34 cellular contexts compared by ENCODE assay signal in genomic region chr3:59253523-59253922, GRCh38.
"Had no signal": no experiment of that assay in that cellular context is flagged by ENCODE, and none has a peak within 500 bp of the region (broad histone marks: within the 10 kb centered on the region; RNA-seq: fewer than 3 reads in every experiment).

No MANE protein-coding gene starts in this region.

- H3K9me3 ChIP-seq: MG63 had no signal

- H3K27me3 ChIP-seq: MG63 had no signal

- H3K4me3 ChIP-seq: MG63 had no signal

- H3K36me3 ChIP-seq: MG63 had no signal

- DNase-seq: Karpas-422, Kasumi-1, MG63, MM.1S, MV-4-11, NCI-H1048, NCI-H1092, NCI-H1092 treated with DMSO at 0.1 percent for 48 hours, NCI-H1105, NCI-H1105 treated with DMSO at 0.1 percent for 48 hours, NCI-H1417, NCI-H1417 treated with DMSO at 0.1 percent for 48 hours, NCI-H1436, NCI-H1436 treated with DMSO at 0.1 percent for 48 hours, NCI-H146, NCI-H1694, NCI-H1694 treated with DMSO at 0.1 percent for 48 hours, NCI-H187, NCI-H187 treated with DMSO at 0.1 percent for 48 hours, NCI-H1930, NCI-H2029, NCI-H2029 treated with DMSO at 0.1 percent for 48 hours, NCI-H2081, NCI-H2081 treated with DMSO at 0.1 percent for 48 hours, NCI-H2107, NCI-H2171, NCI-H2171 treated with DMSO at 0.1 percent for 48 hours, NCI-H2227 treated with DMSO at 0.1 percent for 48 hours, NCI-H226, NCI-H345, NCI-H446, NCI-H446 treated with DMSO at 0.1 percent for 48 hours, NCI-H510A, NCI-H510A treated with DMSO at 0.1 percent for 48 hours had no signal
